Comparison of ENCODE assay signal across 1 cellular context in genomic region chr5:107572800-107573368, GRCh38.
TF ChIP-seq lines count a peak whose summit lies in the region.

No MANE protein-coding gene starts in this region.

TF ChIP-seq in H1, 55 proteins besides CTCF, POLR2A, EP300 and RAD21 (continued from another document):
- TF ChIP-seq TAF1 (IDR thresholded peaks at IDR 0.05; ENCODE audit: low read depth, low read length) (no peak), CTBP2 (IDR thresholded peaks at IDR 0.05; ENCODE audit: borderline replicate concordance, insufficient read depth, insufficient read length, low read length) (no peak), HDAC2 (IDR thresholded peaks at IDR 0.05; ENCODE audit: borderline replicate concordance in 1 of 2, low read depth in 2 of 2, low read length in 2 of 2) (no peak)
TF ChIP-seq in H1: peak in this region for 0.
